Comparison of ENCODE assay signal across 2 cellular contexts in the genomic region with DNA sequence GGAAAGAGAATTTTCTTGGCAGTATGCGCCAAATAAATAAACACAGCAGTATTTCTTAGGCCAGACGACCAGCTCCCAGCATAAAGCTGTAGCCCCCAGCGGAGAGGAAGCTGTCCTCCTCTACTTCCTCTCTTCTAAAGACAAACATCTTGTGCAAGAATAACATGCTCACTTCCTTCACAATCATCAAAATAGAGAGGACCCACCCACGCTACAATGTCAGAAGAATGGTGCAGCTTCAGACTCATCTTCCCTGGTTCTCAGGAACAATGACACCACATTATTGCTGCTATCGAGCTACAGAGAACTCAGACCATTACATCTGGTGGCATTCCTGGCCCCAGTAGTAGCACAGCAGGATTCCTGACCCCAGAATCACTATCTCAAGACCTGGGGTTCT.
TF ChIP-seq lines count a peak whose summit lies in the region.

No MANE protein-coding gene starts in this region.

TF ChIP-seq in PFSK-1, 5 proteins besides CTCF, POLR2A, EP300 and RAD21 (continued from another document):
- TF ChIP-seq REST (IDR thresholded peaks at IDR 0.05; ENCODE audit: insufficient read depth in 1 of 2, low read depth in 2 of 2, low read length in 2 of 2) (0 out of 4 replicates have a peak, but pooled peaks of 1 of the 2 experiments have one; percentile 36), POLR2AphosphoS5 (IDR thresholded peaks at IDR 0.05; ENCODE audit: low read depth, low read length) (no peak), SIN3A (IDR thresholded peaks at IDR 0.05; ENCODE audit: borderline replicate concordance, insufficient read depth, low read length) (peak; percentile 78; the same call in 1 of the 2 replicates), FOXP2 (optimal IDR thresholded peaks at IDR 0.05; ENCODE audit: borderline replicate concordance, extremely low read depth, extremely low read length, insufficient read depth) (peak; percentile 16)

TF ChIP-seq in GM23338, 12 proteins besides CTCF, POLR2A, EP300 and RAD21 (continued from another document):
- no peak for TF ChIP-seq REST (IDR thresholded peaks at IDR 0.05; ENCODE audit: unreplicated experiment)
- TF ChIP-seq POLR2AphosphoS5 (IDR thresholded peaks at IDR 0.05; ENCODE audit: low read depth), result no peak
- TF ChIP-seq, protein P1, sequence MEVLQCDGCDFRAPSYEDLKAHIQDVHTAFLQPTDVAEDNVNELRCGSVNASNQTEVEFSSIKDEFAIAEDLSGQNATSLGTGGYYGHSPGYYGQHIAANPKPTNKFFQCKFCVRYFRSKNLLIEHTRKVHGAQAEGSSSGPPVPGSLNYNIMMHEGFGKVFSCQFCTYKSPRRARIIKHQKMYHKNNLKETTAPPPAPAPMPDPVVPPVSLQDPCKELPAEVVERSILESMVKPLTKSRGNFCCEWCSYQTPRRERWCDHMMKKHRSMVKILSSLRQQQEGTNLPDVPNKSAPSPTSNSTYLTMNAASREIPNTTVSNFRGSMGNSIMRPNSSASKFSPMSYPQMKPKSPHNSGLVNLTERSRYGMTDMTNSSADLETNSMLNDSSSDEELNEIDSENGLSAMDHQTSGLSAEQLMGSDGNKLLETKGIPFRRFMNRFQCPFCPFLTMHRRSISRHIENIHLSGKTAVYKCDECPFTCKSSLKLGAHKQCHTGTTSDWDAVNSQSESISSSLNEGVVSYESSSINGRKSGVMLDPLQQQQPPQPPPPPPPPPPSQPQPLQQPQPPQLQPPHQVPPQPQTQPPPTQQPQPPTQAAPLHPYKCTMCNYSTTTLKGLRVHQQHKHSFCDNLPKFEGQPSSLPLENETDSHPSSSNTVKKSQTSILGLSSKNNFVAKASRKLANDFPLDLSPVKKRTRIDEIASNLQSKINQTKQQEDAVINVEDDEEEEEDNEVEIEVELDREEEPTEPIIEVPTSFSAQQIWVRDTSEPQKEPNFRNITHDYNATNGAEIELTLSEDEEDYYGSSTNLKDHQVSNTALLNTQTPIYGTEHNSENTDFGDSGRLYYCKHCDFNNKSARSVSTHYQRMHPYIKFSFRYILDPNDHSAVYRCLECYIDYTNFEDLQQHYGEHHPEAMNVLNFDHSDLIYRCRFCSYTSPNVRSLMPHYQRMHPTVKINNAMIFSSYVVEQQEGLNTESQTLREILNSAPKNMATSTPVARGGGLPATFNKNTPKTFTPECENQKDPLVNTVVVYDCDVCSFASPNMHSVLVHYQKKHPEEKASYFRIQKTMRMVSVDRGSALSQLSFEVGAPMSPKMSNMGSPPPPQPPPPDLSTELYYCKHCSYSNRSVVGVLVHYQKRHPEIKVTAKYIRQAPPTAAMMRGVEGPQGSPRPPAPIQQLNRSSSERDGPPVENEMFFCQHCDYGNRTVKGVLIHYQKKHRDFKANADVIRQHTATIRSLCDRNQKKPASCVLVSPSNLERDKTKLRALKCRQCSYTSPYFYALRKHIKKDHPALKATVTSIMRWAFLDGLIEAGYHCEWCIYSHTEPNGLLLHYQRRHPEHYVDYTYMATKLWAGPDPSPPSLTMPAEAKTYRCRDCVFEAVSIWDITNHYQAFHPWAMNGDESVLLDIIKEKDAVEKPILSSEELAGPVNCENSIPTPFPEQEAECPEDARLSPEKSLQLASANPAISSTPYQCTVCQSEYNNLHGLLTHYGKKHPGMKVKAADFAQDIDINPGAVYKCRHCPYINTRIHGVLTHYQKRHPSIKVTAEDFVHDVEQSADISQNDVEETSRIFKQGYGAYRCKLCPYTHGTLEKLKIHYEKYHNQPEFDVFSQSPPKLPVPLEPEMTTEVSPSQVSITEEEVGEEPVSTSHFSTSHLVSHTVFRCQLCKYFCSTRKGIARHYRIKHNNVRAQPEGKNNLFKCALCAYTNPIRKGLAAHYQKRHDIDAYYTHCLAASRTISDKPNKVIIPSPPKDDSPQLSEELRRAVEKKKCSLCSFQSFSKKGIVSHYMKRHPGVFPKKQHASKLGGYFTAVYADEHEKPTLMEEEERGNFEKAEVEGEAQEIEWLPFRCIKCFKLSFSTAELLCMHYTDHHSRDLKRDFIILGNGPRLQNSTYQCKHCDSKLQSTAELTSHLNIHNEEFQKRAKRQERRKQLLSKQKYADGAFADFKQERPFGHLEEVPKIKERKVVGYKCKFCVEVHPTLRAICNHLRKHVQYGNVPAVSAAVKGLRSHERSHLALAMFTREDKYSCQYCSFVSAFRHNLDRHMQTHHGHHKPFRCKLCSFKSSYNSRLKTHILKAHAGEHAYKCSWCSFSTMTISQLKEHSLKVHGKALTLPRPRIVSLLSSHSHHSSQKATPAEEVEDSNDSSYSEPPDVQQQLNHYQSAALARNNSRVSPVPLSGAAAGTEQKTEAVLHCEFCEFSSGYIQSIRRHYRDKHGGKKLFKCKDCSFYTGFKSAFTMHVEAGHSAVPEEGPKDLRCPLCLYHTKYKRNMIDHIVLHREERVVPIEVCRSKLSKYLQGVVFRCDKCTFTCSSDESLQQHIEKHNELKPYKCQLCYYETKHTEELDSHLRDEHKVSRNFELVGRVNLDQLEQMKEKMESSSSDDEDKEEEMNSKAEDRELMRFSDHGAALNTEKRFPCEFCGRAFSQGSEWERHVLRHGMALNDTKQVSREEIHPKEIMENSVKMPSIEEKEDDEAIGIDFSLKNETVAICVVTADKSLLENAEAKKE (CRISPR knock-in tag; IDR thresholded peaks at IDR 0.05), result no peak
- no peak for TF ChIP-seq ZNF114 (CRISPR knock-in tag; IDR thresholded peaks at IDR 0.05)
- no peak for TF ChIP-seq JUNB (IDR thresholded peaks at IDR 0.05; ENCODE audit: unreplicated experiment)
- no peak for TF ChIP-seq ZNF331 (CRISPR knock-in tag; IDR thresholded peaks at IDR 0.05; ENCODE audit: low read depth)
- TF ChIP-seq, protein P2, sequence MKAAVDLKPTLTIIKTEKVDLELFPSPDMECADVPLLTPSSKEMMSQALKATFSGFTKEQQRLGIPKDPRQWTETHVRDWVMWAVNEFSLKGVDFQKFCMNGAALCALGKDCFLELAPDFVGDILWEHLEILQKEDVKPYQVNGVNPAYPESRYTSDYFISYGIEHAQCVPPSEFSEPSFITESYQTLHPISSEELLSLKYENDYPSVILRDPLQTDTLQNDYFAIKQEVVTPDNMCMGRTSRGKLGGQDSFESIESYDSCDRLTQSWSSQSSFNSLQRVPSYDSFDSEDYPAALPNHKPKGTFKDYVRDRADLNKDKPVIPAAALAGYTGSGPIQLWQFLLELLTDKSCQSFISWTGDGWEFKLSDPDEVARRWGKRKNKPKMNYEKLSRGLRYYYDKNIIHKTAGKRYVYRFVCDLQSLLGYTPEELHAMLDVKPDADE (IDR thresholded peaks at IDR 0.05), result no peak
- TF ChIP-seq CREB1 (CRISPR knock-in tag; IDR thresholded peaks at IDR 0.05; ENCODE audit: low read depth), result no peak
- no peak for TF ChIP-seq NANOG (IDR thresholded peaks at IDR 0.05; ENCODE audit: borderline replicate concordance)
